Comparison of ENCODE assay signal across 1 cellular context in genomic region chr6:43276180-43277082, GRCh38.
TF ChIP-seq lines count a peak whose summit lies in the region.

No MANE protein-coding gene starts in this region.

TF ChIP-seq in HepG2, 621 proteins besides CTCF, POLR2A, EP300 and RAD21 (continued from another document and continues in another):
- TF ChIP-seq ZNF281 (CRISPR knock-in tag; IDR thresholded peaks at IDR 0.05; ENCODE audit: borderline replicate concordance) (peak; percentile 72; the same call in 1 of the 2 replicates), MTA3 (CRISPR knock-in tag; IDR thresholded peaks at IDR 0.05) (0 out of 2 replicates have a peak, but pooled peaks have one; percentile 11), HMG20A (CRISPR knock-in tag; IDR thresholded peaks at IDR 0.05; ENCODE audit: borderline replicate concordance) (0 out of 2 replicates have a peak, but pooled peaks have one; percentile 34), ZNF800 (CRISPR knock-in tag; IDR thresholded peaks at IDR 0.05) (no peak), ZMYM3 (CRISPR knock-in tag; IDR thresholded peaks at IDR 0.05) (peak; percentile 47), ZNF597 (CRISPR knock-in tag; IDR thresholded peaks at IDR 0.05) (no peak), ZNF709 (CRISPR knock-in tag; IDR thresholded peaks at IDR 0.05) (peak; percentile 52; the same call in 1 of the 2 replicates), ETV5 (CRISPR knock-in tag; IDR thresholded peaks at IDR 0.05; ENCODE audit: borderline replicate concordance) (peak; percentile 95), MXD1 (CRISPR knock-in tag; IDR thresholded peaks at IDR 0.05) (0 out of 2 replicates have a peak, but pooled peaks have one; percentile 17), SMARCC2 (IDR thresholded peaks at IDR 0.05) (no peak), ZFP36L1 (CRISPR knock-in tag; IDR thresholded peaks at IDR 0.05) (0 out of 2 replicates have a peak, but pooled peaks have one; percentile 73), ZNF331 (CRISPR knock-in tag; IDR thresholded peaks at IDR 0.05) (0 out of 2 replicates have a peak, but pooled peaks have one; percentile 11), THAP11 (CRISPR knock-in tag; IDR thresholded peaks at IDR 0.05) (peak; percentile 46), ZBTB26 (CRISPR knock-in tag; IDR thresholded peaks at IDR 0.05; ENCODE audit: borderline replicate concordance) (no peak; the same call in 1 of the 2 replicates), CEBPZ (IDR thresholded peaks at IDR 0.05; ENCODE audit: low read length) (no peak), POGZ (CRISPR knock-in tag; IDR thresholded peaks at IDR 0.05) (0 out of 2 replicates have a peak, but pooled peaks have one; percentile 18), THRA (CRISPR knock-in tag; IDR thresholded peaks at IDR 0.05; ENCODE audit: borderline replicate concordance) (peak; percentile 57; the same call in 1 of the 2 replicates), ZMYM2 (CRISPR knock-in tag; IDR thresholded peaks at IDR 0.05) (peak; percentile 64; the same call in 1 of the 2 replicates), ZNF704 (CRISPR knock-in tag; IDR thresholded peaks at IDR 0.05; ENCODE audit: borderline replicate concordance) (no peak), AHR (CRISPR knock-in tag; IDR thresholded peaks at IDR 0.05) (0 out of 2 replicates have a peak, but pooled peaks have one; percentile 23), ZMAT3 (CRISPR knock-in tag; conservative IDR thresholded peaks at IDR 0.05) (peak; percentile 60; the same call in 1 of the 2 replicates), PHF21A (CRISPR knock-in tag; IDR thresholded peaks at IDR 0.05) (peak; percentile 78; the same call in 1 of the 2 replicates), ZNF335 (CRISPR knock-in tag; IDR thresholded peaks at IDR 0.05) (0 out of 2 replicates have a peak, but pooled peaks have one; percentile 45), PREB (CRISPR knock-in tag; IDR thresholded peaks at IDR 0.05) (no peak), ZNF460 (CRISPR knock-in tag; IDR thresholded peaks at IDR 0.05; ENCODE audit: borderline replicate concordance) (no peak), ZNF407 (CRISPR knock-in tag; IDR thresholded peaks at IDR 0.05; ENCODE audit: not compliant biosample characterization) (peak; percentile 5), ZNF672 (CRISPR knock-in tag; IDR thresholded peaks at IDR 0.05) (0 out of 2 replicates have a peak, but pooled peaks have one; percentile 28), KLF16 (CRISPR knock-in tag; IDR thresholded peaks at IDR 0.05) (no peak), HOXA5 (CRISPR knock-in tag; IDR thresholded peaks at IDR 0.05) (no peak), RXRA (CRISPR knock-in tag; IDR thresholded peaks at IDR 0.05) (peak; percentile 78; the same call in 1 of the 2 replicates)
